Comparison of ENCODE assay signal across 8 cellular contexts in the genomic region with DNA sequence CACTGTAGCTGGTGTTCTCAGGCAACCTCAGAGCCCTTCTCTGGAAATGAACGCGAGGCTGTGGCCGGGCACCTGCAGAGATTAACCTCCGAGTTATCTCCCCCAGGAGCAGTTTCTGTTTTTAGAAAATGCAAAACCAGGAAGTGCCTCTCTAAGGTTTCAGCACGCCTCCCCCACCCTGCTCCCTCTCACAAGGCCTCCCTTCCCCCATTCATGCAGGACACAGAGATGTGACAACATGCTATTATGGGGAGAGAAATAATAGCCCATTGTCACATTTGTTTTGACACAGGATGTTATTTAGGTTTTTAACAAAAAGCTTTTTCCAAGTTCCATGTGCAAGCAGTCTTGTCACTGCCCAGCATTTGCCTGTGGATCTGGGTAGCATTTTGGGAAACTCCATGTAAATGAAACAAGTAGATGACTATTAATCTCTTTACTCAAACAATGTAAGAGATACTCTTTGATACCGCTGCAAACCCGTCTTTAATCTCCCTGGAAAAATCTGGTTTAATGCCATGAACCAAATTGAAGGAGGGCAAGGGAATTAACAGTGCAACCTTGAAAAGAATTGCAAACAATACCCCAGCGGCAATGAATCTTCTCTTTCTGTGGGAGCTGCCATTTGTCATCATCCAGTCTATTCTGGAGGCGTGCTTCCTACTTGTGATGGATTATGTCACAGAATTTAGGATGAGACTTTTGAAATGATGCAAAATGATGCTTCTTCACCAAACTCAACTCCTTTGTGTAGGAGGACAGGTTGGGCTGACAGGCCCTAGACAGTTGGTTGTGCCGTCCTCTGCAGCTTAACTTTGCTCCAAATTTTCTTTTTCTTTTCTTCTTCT.
DNase-seq lines count a peak whose midpoint lies in the region; ATAC-seq, FAIRE-seq and TF ChIP-seq lines count a peak whose summit lies in the region.

No MANE protein-coding gene starts in this region.

- ATAC-seq in GM21423 (IDR thresholded peaks at IDR 0.05; ENCODE audit: unreplicated experiment): peak; percentile 62
- ATAC-seq in psoas muscle: no peak
- ATAC-seq in gastroesophageal sphincter: no peak

- H3K27me3 ChIP-seq in psoas muscle (ENCODE audit: insufficient read depth in 3 of 3, low read length in 2 of 3) (no peaks in the 10 kb centered on the region), gastroesophageal sphincter (no peaks in the 10 kb centered on the region)

- no peak for TF ChIP-seq EP300 in gastroesophageal sphincter (IDR thresholded peaks at IDR 0.05)

- no peak for TF ChIP-seq POLR2A in gastroesophageal sphincter (IDR thresholded peaks at IDR 0.05)

- no peak for TF ChIP-seq CTCF in choroid plexus epithelial cell (conservative IDR thresholded peaks at IDR 0.05; ENCODE audit: low read depth, low read length)
- no peak for TF ChIP-seq CTCF in psoas muscle (IDR thresholded peaks at IDR 0.05)
- TF ChIP-seq CTCF in kidney (IDR thresholded peaks at IDR 0.05; ENCODE audit: borderline replicate concordance, extremely low read depth, insufficient read depth): no peak
- TF ChIP-seq CTCF in gastroesophageal sphincter (IDR thresholded peaks at IDR 0.05): no peak

- H3K27ac ChIP-seq in psoas muscle (no peak overlapping the region), kidney (ENCODE audit: low read depth in 2 of 2, low read length in 2 of 2) (peak overlapping the region in 1 of 2 donors; percentile 28), gastroesophageal sphincter (no peak overlapping the region)

- H3K9me3 ChIP-seq in psoas muscle (no peaks in the 10 kb centered on the region), kidney (ENCODE audit: control insufficient read depth in 1 of 2, low read length in 2 of 2) (no peaks in the 10 kb centered on the region), gastroesophageal sphincter (no peaks in the 10 kb centered on the region)

- H3K4me1 ChIP-seq in psoas muscle (no peaks in the 10 kb centered on the region), kidney (ENCODE audit: control insufficient read depth in 1 of 2, insufficient read depth in 1 of 2, low read depth in 1 of 2, low read length in 2 of 2) (peaks cover 0 to 2% of the 10 kb centered on the region in 2 donors), gastroesophageal sphincter (no peaks in the 10 kb centered on the region)

- peak; percentile 79 for DNase-seq in NCI-H2227 treated with DMSO at 0.1 percent for 48 hours (lab: John Stamatoyannopoulos, UW)
- DNase-seq in choroid plexus epithelial cell (ENCODE audit: low read depth): no peak
- no peak for DNase-seq in psoas muscle
- DNase-seq in DMS79 (lab: John Stamatoyannopoulos, UW): no peak
- no peak for DNase-seq in cortex of kidney (lab: John Stamatoyannopoulos, UW)
- DNase-seq in kidney: no peak

- intact Hi-C loops in psoas muscle (cut with DNase I) (no loop called here), kidney (cut with DNase I) (no loop called here)

- no peak overlapping the region for H3K9ac ChIP-seq in kidney (ENCODE audit: low read length in 2 of 2)

- peak overlapping the region; percentile 28 for H3K4me3 ChIP-seq in choroid plexus epithelial cell (ENCODE audit: low read depth, low read length)
- H3K4me3 ChIP-seq in psoas muscle: peak overlapping the region; percentile 36
- H3K4me3 ChIP-seq in kidney (ENCODE audit: low read length in 2 of 2): no peak overlapping the region
- peak overlapping the region in 1 of 2 donors; percentile 21 for H3K4me3 ChIP-seq in gastroesophageal sphincter

- whole genome bisulfite sequencing in psoas muscle, 3 donors: 57 to 62% (median 57%) methylated on average over 10 of the region's 10 CpGs
- 72 to 80% methylated on average over 7 to 9 of the region's 10 CpGs for WGBS in gastroesophageal sphincter (ENCODE audit: low coverage in 1 of 2), 2 donors

- H3K36me3 ChIP-seq in psoas muscle (ENCODE audit: insufficient read depth in 1 of 2, low read depth in 1 of 2): no peaks in the 10 kb centered on the region
- no peaks in the 10 kb centered on the region for H3K36me3 ChIP-seq in kidney (ENCODE audit: control insufficient read depth in 1 of 2, insufficient read depth in 2 of 2, low read length in 2 of 2)
- peaks cover 0 to 18% of the 10 kb centered on the region in 2 donors for H3K36me3 ChIP-seq in gastroesophageal sphincter

- no peak for FAIRE-seq in kidney (lab: Jason Lieb, UNC)

Comparison
In these comparisons a context has a peak if more than half of its experiments do, and no peak if none do; other contexts are left out.
1. H3K4me3 ChIP-seq: peak in choroid plexus epithelial cell (single experiment) and psoas muscle (single experiment); none in kidney (0 of 2).